Comparison of ENCODE assay signal across 8 cellular contexts in the genomic region with DNA sequence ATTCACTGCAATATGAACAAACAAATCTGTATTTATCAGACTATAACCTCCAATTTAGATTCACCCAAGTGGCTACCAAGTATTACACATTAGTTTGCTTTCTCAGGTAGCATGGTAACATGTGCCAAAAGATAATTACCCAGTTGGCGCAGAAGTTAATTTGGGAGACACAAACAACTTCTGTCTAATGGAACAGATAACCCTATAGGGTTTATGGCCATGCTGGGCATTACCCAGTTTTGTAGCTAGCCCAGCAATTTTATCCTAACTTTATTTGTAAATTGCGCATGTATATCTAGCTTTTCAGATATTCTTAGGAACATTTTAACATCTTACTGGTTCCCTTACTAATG. TPM values are rescaled to one million over a fixed set of nuclear protein-coding genes. Genes with fewer than 3 reads are reported as not detected.
DNase-seq lines count a peak whose midpoint lies in the region; ATAC-seq and TF ChIP-seq lines count a peak whose summit lies in the region.

No MANE protein-coding gene starts in this region.

- intact Hi-C loops in Caco-2 (cut with micrococcal nuclease; ENCODE audit: unreplicated experiment), result loop anchor here (1.0 kb wide), 1 partner anchor 39 kb away; a partner anchor contains a TSS
- intact Hi-C loops in Panc1 (cut with micrococcal nuclease; ENCODE audit: unreplicated experiment), result no loop called here

- no TSS peak for BruUV-seq in Caco-2 (replicated peaks; lab: Mats Ljungman, UMichigan)
- no TSS peak for BruUV-seq in Panc1 (replicated peaks; lab: Mats Ljungman, UMichigan)

- no peak for DNase-seq in Caco-2
- DNase-seq in Panc1 (ENCODE audit: low read depth, low spot score), result no peak
- no peak for DNase-seq in epithelial cell of proximal tubule (ENCODE audit: low read depth)
- no peak for DNase-seq in osteocyte (ENCODE audit: extremely low spot score, unreplicated experiment)
- DNase-seq in SKM-1 (lab: John Stamatoyannopoulos, UW; ENCODE audit: unreplicated experiment), result no peak

- H3K4me1 Mint-ChIP-seq in Caco-2 (ENCODE audit: low read depth, unreplicated experiment) (peaks cover 8% of the 10 kb centered on the region), osteocyte (ENCODE audit: unreplicated experiment) (peaks cover 26% of the 10 kb centered on the region)

- H3K36me3 ChIP-seq in Caco-2 (ENCODE audit: control insufficient read depth, insufficient read depth, low read length) (no peaks in the 10 kb centered on the region; the same call in none of the 2 replicates), Panc1 (ENCODE audit: control insufficient read depth, insufficient read depth, low read length) (peaks cover 34% of the 10 kb centered on the region)

- H3K9me3 ChIP-seq in Caco-2 (no peaks in the 10 kb centered on the region), Panc1 (ENCODE audit: control insufficient read depth, insufficient read depth, low read depth, low read length) (no peaks in the 10 kb centered on the region)

- CTCF ChIA-PET in Caco-2 (lab: Charles Lee) (interaction anchor here (1.3 kb wide), 2 partner anchors 57 to 455 kb away, joined by 3 to 5 read pairs; no protein-coding TSS in a partner anchor), Panc1 (lab: Charles Lee) (no interaction called here)

- peak overlapping the region; percentile 80 for H3K4me3 ChIP-seq in Caco-2 (ENCODE audit: low read depth, low read length)
- peak overlapping the region; percentile 91 to 99 for H3K4me3 ChIP-seq in Panc1 (ENCODE audit: low read depth in 2 of 2, low read length in 2 of 2)
- H3K4me3 ChIP-seq in epithelial cell of proximal tubule (ENCODE audit: low read depth, low read length), result peak overlapping the region; percentile 89

- peaks cover 11% of the 10 kb centered on the region; the same call in 1 of the 2 replicates for H3K4me1 ChIP-seq in Caco-2
- peaks cover 24% of the 10 kb centered on the region for H3K4me1 ChIP-seq in Panc1 (ENCODE audit: control insufficient read depth, insufficient read depth, low read length)

- H3K36me3 Mint-ChIP-seq in Caco-2 (ENCODE audit: insufficient read depth, unreplicated experiment) (peaks cover 62% of the 10 kb centered on the region), osteocyte (ENCODE audit: unreplicated experiment) (peaks cover 27% of the 10 kb centered on the region)

- no peaks in the 10 kb centered on the region for H3K27me3 ChIP-seq in Caco-2 (replicated peaks; ENCODE audit: control insufficient read depth, insufficient read depth, low read length)
- H3K27me3 ChIP-seq in Panc1 (ENCODE audit: control insufficient read depth, insufficient read depth, low read length), result no peaks in the 10 kb centered on the region

- H3K9me3 Mint-ChIP-seq in Caco-2 (ENCODE audit: unreplicated experiment) (no peaks in the 10 kb centered on the region), osteocyte (ENCODE audit: unreplicated experiment) (peaks cover 5% of the 10 kb centered on the region)

- H3K4me3 Mint-ChIP-seq in Caco-2 (ENCODE audit: unreplicated experiment), result peak overlapping the region; percentile 100
- peak overlapping the region; percentile 92 for H3K4me3 Mint-ChIP-seq in osteocyte (ENCODE audit: unreplicated experiment)

- in situ Hi-C loops in Panc1 (cut with HindIII; ENCODE audit: low pct_unique_long_range_greater_than_20kb, low sequenced_read_pairs), result no loop called here

- TF ChIP-seq CTCF in Caco-2 (IDR thresholded peaks at IDR 0.05; ENCODE audit: insufficient read depth in 1 of 2, low read depth in 1 of 2, low read length in 1 of 2, severe bottlenecking in 1 of 2, unreplicated experiment in 1 of 2), result no peak
- no peak for TF ChIP-seq CTCF in Panc1 (IDR thresholded peaks at IDR 0.05)
- TF ChIP-seq CTCF in epithelial cell of proximal tubule (conservative IDR thresholded peaks at IDR 0.05; ENCODE audit: low read depth, low read length), result no peak
- TF ChIP-seq CTCF in osteocyte (IDR thresholded peaks at IDR 0.05), result no peak

- POLR2A ChIA-PET in Caco-2 (lab: Charles Lee) (interaction anchor here (0.5 to 1.7 kb wide), 7 partner anchors 15 to 647 kb away, joined by 3 to 36 read pairs (median 4); a partner anchor contains a TSS), Panc1 (lab: Charles Lee) (interaction anchor here (0.7 to 2.2 kb wide), 7 partner anchors 13 to 455 kb away, joined by 3 to 9 read pairs (median 7); a partner anchor contains a TSS)

- H3K27ac ChIP-seq in Panc1 (ENCODE audit: low read length), result peak overlapping the region; percentile 98

- H3K27ac Mint-ChIP-seq in Caco-2 (ENCODE audit: unreplicated experiment), result peak overlapping the region; percentile 100
- H3K27ac Mint-ChIP-seq in osteocyte (ENCODE audit: unreplicated experiment), result peak overlapping the region; percentile 98

- H3K27me3 Mint-ChIP-seq in Caco-2 (ENCODE audit: insufficient read depth, unreplicated experiment), result no peaks in the 10 kb centered on the region
- H3K27me3 Mint-ChIP-seq in osteocyte (ENCODE audit: unreplicated experiment), result no peaks in the 10 kb centered on the region

- ATAC-seq in Panc1, result no peak
- no peak for ATAC-seq in HG02840 (IDR thresholded peaks at IDR 0.05; ENCODE audit: low FRiP score, unreplicated experiment)
- ATAC-seq in GM21619 (IDR thresholded peaks at IDR 0.05; ENCODE audit: unreplicated experiment), result no peak
- ATAC-seq in HG03097 (IDR thresholded peaks at IDR 0.05; ENCODE audit: low FRiP score, unreplicated experiment), result no peak

RNA-seq across cellular contexts. Expression of a gene that starts 0.8 kb away (rescaled TPM):
- total RNA-seq in Caco-2 (2022) (31.1 and 37.7 TPM in 2 replicates), Panc1 (2021; ENCODE audit: unreplicated experiment) (35.2 TPM), epithelial cell of proximal tubule (362 and 510 TPM in 2 replicates), osteocyte (39.4 and 43.7 TPM in 2 replicates)
- 17.5 TPM for polyA plus RNA-seq in Panc1 (2012; ENCODE audit: insufficient read length)

RNA-seq across cellular contexts. Expression of a gene that starts 39.2 kb away (rescaled TPM):
- total RNA-seq in Caco-2 (2022), result 16.1 and 16.6 TPM in 2 replicates
- 72.0 TPM for total RNA-seq in Panc1 (2021; ENCODE audit: unreplicated experiment)
- polyA plus RNA-seq in Panc1 (2012; ENCODE audit: insufficient read length), result 27.2 TPM
- 4.2 and 7.5 TPM in 2 replicates for total RNA-seq in epithelial cell of proximal tubule
- total RNA-seq in osteocyte, result 20.5 and 24.3 TPM in 2 replicates
